Comparison of ENCODE assay signal across 8 cellular contexts in the genomic region with DNA sequence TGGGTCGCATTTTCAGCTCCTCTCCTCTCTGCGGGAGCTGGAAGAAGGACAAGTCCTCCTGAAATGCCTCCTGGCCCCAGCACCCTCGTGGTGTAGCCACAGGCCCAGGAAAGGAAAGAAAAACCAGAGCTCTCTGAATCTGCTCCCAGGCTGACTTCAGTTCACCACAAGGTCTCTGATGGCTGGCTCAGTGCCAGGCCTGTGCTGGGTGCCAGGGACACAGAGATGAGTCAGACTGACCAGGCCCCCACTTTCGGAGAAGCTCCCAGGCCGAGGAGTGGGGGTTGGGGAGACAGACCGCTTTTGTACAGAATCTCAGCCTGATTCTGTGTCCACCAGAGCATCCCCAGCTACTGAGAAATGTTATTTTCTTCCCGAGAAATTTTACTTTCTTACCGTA. TPM values are rescaled to one million over a fixed set of nuclear protein-coding genes. Genes with fewer than 3 reads are reported as not detected.
A peak's percentile ranks its signal among the peaks of the same experiment; 100 is the strongest.
DNase-seq lines count a peak whose midpoint lies in the region; ATAC-seq and TF ChIP-seq lines count a peak whose summit lies in the region.

No MANE protein-coding gene starts in this region.

- H3K36me3 ChIP-seq in right lobe of liver: no peaks in the 10 kb centered on the region

- H3K27ac ChIP-seq in caudate nucleus (ENCODE audit: low read depth, low read length): peak overlapping the region; percentile 93
- H3K27ac ChIP-seq in right lobe of liver: peak overlapping the region in 1 of 3 donors; percentile 10

- TF ChIP-seq POLR2A in right lobe of liver (IDR thresholded peaks at IDR 0.05): no peak

- 55% methylated on average over 3 of the region's 8 CpGs for WGBS in right lobe of liver (ENCODE audit: insufficient coverage, low coverage, low lambda C conversion rate, missing lambda C conversion rate)

- H3K27me3 ChIP-seq in right lobe of liver: no peaks in the 10 kb centered on the region

- TF ChIP-seq CTCF in GM10266 (IDR thresholded peaks at IDR 0.05; ENCODE audit: control insufficient read depth, insufficient read depth, low read depth, missing control alignments) (no peak), right lobe of liver (IDR thresholded peaks at IDR 0.05) (no peak)

- no peaks in the 10 kb centered on the region for H3K9me3 ChIP-seq in right lobe of liver

- intact Hi-C loops in right lobe of liver (cut with DNase I): no loop called here

- no peak overlapping the region for H3K4me3 ChIP-seq in right lobe of liver

- DNase-seq in GM10266 (ENCODE audit: extremely low spot score) (peak; percentile 60), caudate nucleus (lab: John Stamatoyannopoulos, UW) (peak in 60 of 61 donors; percentile 51 to 95 (median 87)), right lobe of liver (peak; percentile 77 to 82 (median 77)), COR-L47 (lab: John Stamatoyannopoulos, UW) (no peak), NCI-H2107 (lab: John Stamatoyannopoulos, UW) (no peak)
- peak; percentile 22 to 29 (median 24) for DNase-seq in activated CD4-positive, CD25-positive, alpha-beta regulatory T cell (lab: John Stamatoyannopoulos, UW)
- DNase-seq in stimulated activated CD8-positive, alpha-beta memory T cell treated with anti-CD3 and anti-CD28 coated beads, Interleukin-15, amount 100 ng/mL, for 1 hour (ENCODE audit: low read depth): peak; percentile 61

- ATAC-seq in HG03558 (IDR thresholded peaks at IDR 0.05; ENCODE audit: extremely low read depth, unreplicated experiment) (peak; percentile 40), right lobe of liver (peak; percentile 28 to 66 (median 47))

- no peaks in the 10 kb centered on the region for H3K4me1 ChIP-seq in right lobe of liver

RNA-seq across cellular contexts. Expression of gene GLIPR2, which starts 12.1 kb away (rescaled TPM):
- total RNA-seq in right lobe of liver: 1 to 10 TPM; 1.2 to 3.9 (median 2.5) TPM

RNA-seq across cellular contexts. Expression of gene CCIN, which starts 20.5 kb away (rescaled TPM):
- total RNA-seq in right lobe of liver: not detected

RNA-seq across cellular contexts. Expression of gene CLTA, which starts 42.1 kb away (rescaled TPM):
- total RNA-seq in right lobe of liver: 100 to 1,000 TPM in 2 of 6 experiments, 10 to 100 TPM in 4; 52.3 to 154 (median 72.7) TPM

Comparison
In these comparisons a context has a peak if more than half of its experiments do, and no peak if none do; other contexts are left out.
1. DNase-seq: peak in GM10266 (single experiment), activated CD4-positive, CD25-positive, alpha-beta regulatory T cell (4 of 4), caudate nucleus (60 of 61), right lobe of liver (3 of 3) and stimulated activated CD8-positive, alpha-beta memory T cell treated with anti-CD3 and anti-CD28 coated beads, Interleukin-15, amount 100 ng/mL, for 1 hour (single experiment); none in COR-L47 (single experiment) and NCI-H2107 (single experiment).